1 cellular context compared by ENCODE assay signal in genomic region chr6:52728394-52728793, GRCh38.
TF ChIP-seq lines count a peak whose summit lies in the region.

No MANE protein-coding gene starts in this region.

TF ChIP-seq in HepG2, 621 proteins besides CTCF, POLR2A, EP300 and RAD21 (continued from another document):
- TF ChIP-seq AHDC1 (CRISPR knock-in tag; IDR thresholded peaks at IDR 0.05; ENCODE audit: borderline replicate concordance) (no peak; the same call in 1 of the 2 replicates), RFX5 (IDR thresholded peaks at IDR 0.05; ENCODE audit: low read depth, low read length) (no peak), XRCC5 (optimal IDR thresholded peaks at IDR 0.05; ENCODE audit: low read length) (no peak), ZNF256 (CRISPR knock-in tag; conservative IDR thresholded peaks at IDR 0.05) (no peak), ZNF841 (CRISPR knock-in tag; IDR thresholded peaks at IDR 0.05; ENCODE audit: borderline replicate concordance) (no peak), ETV5 (CRISPR knock-in tag; IDR thresholded peaks at IDR 0.05; ENCODE audit: borderline replicate concordance) (no peak), PHF20 (CRISPR knock-in tag; IDR thresholded peaks at IDR 0.05) (no peak), ZNF569 (CRISPR knock-in tag; IDR thresholded peaks at IDR 0.05; ENCODE audit: borderline replicate concordance) (no peak), ZFP62 (CRISPR knock-in tag; IDR thresholded peaks at IDR 0.05) (no peak), ZNF7 (CRISPR knock-in tag; IDR thresholded peaks at IDR 0.05) (no peak), CBFB (CRISPR knock-in tag; IDR thresholded peaks at IDR 0.05) (no peak), SNAPC5 (CRISPR knock-in tag; IDR thresholded peaks at IDR 0.05; ENCODE audit: borderline replicate concordance) (no peak), ZNF17 (CRISPR knock-in tag; IDR thresholded peaks at IDR 0.05) (no peak), AKAP8 (CRISPR knock-in tag; IDR thresholded peaks at IDR 0.05) (no peak), ZNF562 (CRISPR knock-in tag; IDR thresholded peaks at IDR 0.05; ENCODE audit: borderline replicate concordance) (no peak), RBFOX2 (IDR thresholded peaks at IDR 0.05; ENCODE audit: low read depth, low read length) (no peak), RAD51 (IDR thresholded peaks at IDR 0.05; ENCODE audit: borderline replicate concordance) (no peak), ATF6 (CRISPR knock-in tag; conservative IDR thresholded peaks at IDR 0.05) (no peak), ZFP37 (CRISPR knock-in tag; IDR thresholded peaks at IDR 0.05; ENCODE audit: borderline replicate concordance) (no peak), ZNF138 (CRISPR knock-in tag; IDR thresholded peaks at IDR 0.05; ENCODE audit: low read depth) (no peak), RFXANK (CRISPR knock-in tag; IDR thresholded peaks at IDR 0.05) (no peak), TCF7 (IDR thresholded peaks at IDR 0.05; ENCODE audit: low read depth) (no peak), KLF15 (CRISPR knock-in tag; IDR thresholded peaks at IDR 0.05; ENCODE audit: borderline replicate concordance) (no peak), ZFX (CRISPR knock-in tag; IDR thresholded peaks at IDR 0.05; ENCODE audit: low read depth) (no peak), RBAK (CRISPR knock-in tag; IDR thresholded peaks at IDR 0.05) (no peak), ZNF710 (CRISPR knock-in tag; IDR thresholded peaks at IDR 0.05; ENCODE audit: borderline replicate concordance) (no peak), PPARG (CRISPR knock-in tag; conservative IDR thresholded peaks at IDR 0.05) (0 out of 2 replicates have a peak, but pooled peaks have one; percentile 22), FOXA3 (CRISPR knock-in tag; IDR thresholded peaks at IDR 0.05) (0 out of 2 replicates have a peak, but pooled peaks have one; percentile 8), ARID5B (CRISPR knock-in tag; IDR thresholded peaks at IDR 0.05) (0 out of 2 replicates have a peak, but pooled peaks have one; percentile 4), ZNF446 (CRISPR knock-in tag; IDR thresholded peaks at IDR 0.05) (no peak), RARA (CRISPR knock-in tag; IDR thresholded peaks at IDR 0.05) (0 out of 2 replicates have a peak, but pooled peaks have one; percentile 5), MTF2 (CRISPR knock-in tag; IDR thresholded peaks at IDR 0.05; ENCODE audit: borderline replicate concordance) (no peak), ZNF552 (CRISPR knock-in tag; IDR thresholded peaks at IDR 0.05; ENCODE audit: borderline replicate concordance) (no peak), MZF1 (CRISPR knock-in tag; IDR thresholded peaks at IDR 0.05; ENCODE audit: borderline replicate concordance) (no peak), ZNF3 (CRISPR knock-in tag; IDR thresholded peaks at IDR 0.05) (no peak), KLF6 (CRISPR knock-in tag; IDR thresholded peaks at IDR 0.05) (no peak), ZNF800 (CRISPR knock-in tag; IDR thresholded peaks at IDR 0.05) (no peak), JUND (CRISPR knock-in tag; IDR thresholded peaks at IDR 0.05) (no peak), FOXP1 (IDR thresholded peaks at IDR 0.05) (no peak), FOXP1 (CRISPR knock-in tag; IDR thresholded peaks at IDR 0.05) (peak; percentile 28; the same call in 1 of the 2 replicates), BORCS8-MEF2B (CRISPR knock-in tag; IDR thresholded peaks at IDR 0.05) (no peak), HIVEP1 (CRISPR knock-in tag; IDR thresholded peaks at IDR 0.05) (no peak), SOX6 (IDR thresholded peaks at IDR 0.05) (no peak), SOX6 (CRISPR knock-in tag; IDR thresholded peaks at IDR 0.05) (0 out of 2 replicates have a peak, but pooled peaks have one; percentile 44), ZNF274 (CRISPR knock-in tag; IDR thresholded peaks at IDR 0.05) (no peak), MIXL1 (CRISPR knock-in tag; IDR thresholded peaks at IDR 0.05) (0 out of 2 replicates have a peak, but pooled peaks have one; percentile 22), ZNF350 (CRISPR knock-in tag; IDR thresholded peaks at IDR 0.05; ENCODE audit: borderline replicate concordance, low read depth) (no peak), CCDC6 (CRISPR knock-in tag; IDR thresholded peaks at IDR 0.05) (no peak), HOXA5 (CRISPR knock-in tag; IDR thresholded peaks at IDR 0.05) (0 out of 2 replicates have a peak, but pooled peaks have one; percentile 56), ZNF780A (CRISPR knock-in tag; IDR thresholded peaks at IDR 0.05) (no peak), HNF4A (CRISPR knock-in tag; IDR thresholded peaks at IDR 0.05) (no peak), ZNF451 (CRISPR knock-in tag; IDR thresholded peaks at IDR 0.05) (no peak), RFXAP (CRISPR knock-in tag; IDR thresholded peaks at IDR 0.05; ENCODE audit: borderline replicate concordance) (no peak)
TF ChIP-seq in HepG2: peak in this region for 9.
